ENCODE assay signal across 1 cellular context in genomic region chr10:121043124-121043849, GRCh38.
TF ChIP-seq lines count a peak whose summit lies in the region.

No MANE protein-coding gene starts in this region.

TF ChIP-seq in HepG2, 621 proteins besides CTCF, POLR2A, EP300 and RAD21 (continued from another document and continues in another):
- TF ChIP-seq SKIL (CRISPR knock-in tag; IDR thresholded peaks at IDR 0.05; ENCODE audit: borderline replicate concordance) (peak; percentile 70), CEBPZ (IDR thresholded peaks at IDR 0.05; ENCODE audit: low read length) (no peak), MTERF4 (CRISPR knock-in tag; IDR thresholded peaks at IDR 0.05) (0 out of 2 replicates have a peak, but pooled peaks have one; percentile 17), JUNB (CRISPR knock-in tag; IDR thresholded peaks at IDR 0.05; ENCODE audit: borderline replicate concordance) (no peak), ZNF331 (CRISPR knock-in tag; IDR thresholded peaks at IDR 0.05) (peak; percentile 79), KLF16 (CRISPR knock-in tag; IDR thresholded peaks at IDR 0.05) (peak in 1 of 2 experiments; percentile 16; a peak in 1 of 4 replicates), CSRNP2 (CRISPR knock-in tag; conservative IDR thresholded peaks at IDR 0.05; ENCODE audit: low read depth) (no peak), ZNF746 (CRISPR knock-in tag; IDR thresholded peaks at IDR 0.05) (peak; percentile 31; the same call in 1 of the 2 replicates), ZSCAN9 (CRISPR knock-in tag; IDR thresholded peaks at IDR 0.05; ENCODE audit: borderline replicate concordance) (peak; percentile 49; the same call in 1 of the 2 replicates), HNF4A (CRISPR knock-in tag; IDR thresholded peaks at IDR 0.05) (peak; percentile 86), ZNF891 (CRISPR knock-in tag; IDR thresholded peaks at IDR 0.05) (0 out of 2 replicates have a peak, but pooled peaks have one; percentile 21), KAT8 (CRISPR knock-in tag; IDR thresholded peaks at IDR 0.05) (peak; percentile 55; the same call in 1 of the 2 replicates), PAXIP1 (CRISPR knock-in tag; conservative IDR thresholded peaks at IDR 0.05) (peak; percentile 78), ZNF432 (CRISPR knock-in tag; IDR thresholded peaks at IDR 0.05; ENCODE audit: borderline replicate concordance) (no peak), ZNF335 (CRISPR knock-in tag; IDR thresholded peaks at IDR 0.05) (no peak), MYPOP (CRISPR knock-in tag; IDR thresholded peaks at IDR 0.05) (0 out of 2 replicates have a peak, but pooled peaks have one; percentile 48), NFYB (CRISPR knock-in tag; IDR thresholded peaks at IDR 0.05) (no peak), NR2F1 (CRISPR knock-in tag; IDR thresholded peaks at IDR 0.05) (0 out of 4 replicates have a peak, but pooled peaks of 1 of the 2 experiments have one; percentile 20), AHR (CRISPR knock-in tag; IDR thresholded peaks at IDR 0.05) (0 out of 2 replicates have a peak, but pooled peaks have one; percentile 36), NBN (conservative IDR thresholded peaks at IDR 0.05) (no peak), ZNF142 (CRISPR knock-in tag; IDR thresholded peaks at IDR 0.05) (0 out of 2 replicates have a peak, but pooled peaks have one; percentile 25), POGK (CRISPR knock-in tag; conservative IDR thresholded peaks at IDR 0.05) (no peak), HMGXB4 (CRISPR knock-in tag; IDR thresholded peaks at IDR 0.05; ENCODE audit: borderline replicate concordance in 1 of 2, low read depth in 1 of 2) (no peak), ZNF350 (CRISPR knock-in tag; IDR thresholded peaks at IDR 0.05; ENCODE audit: borderline replicate concordance, low read depth) (peak; percentile 54; the same call in 1 of the 2 replicates), BHLHE40 (IDR thresholded peaks at IDR 0.05; ENCODE audit: low read length) (peak; percentile 97), RXRA (CRISPR knock-in tag; IDR thresholded peaks at IDR 0.05) (peak; percentile 69)
